ENCODE assay signal across 24 cellular contexts in the genomic region with DNA sequence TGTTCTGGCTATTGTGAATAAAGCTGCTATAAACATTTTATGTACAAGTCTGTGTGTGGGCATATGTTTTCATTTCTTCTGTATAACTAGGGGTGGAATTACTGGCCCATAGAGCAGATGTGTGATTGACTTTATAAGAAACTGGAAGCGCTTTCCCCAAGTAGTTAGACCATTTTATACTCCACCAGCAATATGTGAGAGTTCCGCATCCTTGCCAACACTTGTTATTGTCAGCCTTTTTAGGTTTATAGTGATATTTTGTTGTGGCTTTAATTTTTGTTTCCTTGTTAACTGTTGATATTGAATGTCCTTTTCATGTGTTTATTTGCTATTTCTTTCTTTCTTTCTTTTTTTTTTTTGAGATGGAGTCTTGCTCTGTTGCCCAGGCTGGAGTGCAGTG.
"Had no signal": no experiment of that assay in that cellular context is flagged by ENCODE, and none has a peak within 500 bp of the region (broad histone marks: within the 10 kb centered on the region; RNA-seq: fewer than 3 reads in every experiment).

No MANE protein-coding gene starts in this region.

- H3K36me3 Mint-ChIP-seq: IgD-negative memory B cell had no signal

- H3K27ac Mint-ChIP-seq: IgD-negative memory B cell had no signal

- H3K9me3 ChIP-seq: SK-N-SH had no signal

- ATAC-seq: K562, Panc1, PC-3 had no signal

- H3K4me3 Mint-ChIP-seq: IgD-negative memory B cell had no signal

- H3K9ac ChIP-seq: KMS-11, SK-N-SH had no signal

- H3K4me3 ChIP-seq: K562 had no signal

- DNase-seq: Kasumi-1; MM.1S; NCI-H1092 treated with DMSO at 0.1 percent for 48 hours; NCI-H1436; NCI-H187; NCI-H2029; NCI-H2081 treated with DMSO at 0.1 percent for 48 hours; NCI-H2171; NCI-H226; NCI-H446; NCI-H510A; NCI-H524 treated with DMSO at 0.1 percent for 48 hours; NCI-H69; NCI-H774; NK-92 treated with Interleukin-12 subunit alpha and Interleukin-12 subunit beta, amount 100 ng/mL, for 24 hours; PC-3; SHP77; SK-N-SH had no signal

- H3K27ac ChIP-seq: HL-60, KMS-11, RWPE1 had no signal

- H3K4me2 ChIP-seq: KMS-11, SK-N-SH had no signal
